In the genomic region with DNA sequence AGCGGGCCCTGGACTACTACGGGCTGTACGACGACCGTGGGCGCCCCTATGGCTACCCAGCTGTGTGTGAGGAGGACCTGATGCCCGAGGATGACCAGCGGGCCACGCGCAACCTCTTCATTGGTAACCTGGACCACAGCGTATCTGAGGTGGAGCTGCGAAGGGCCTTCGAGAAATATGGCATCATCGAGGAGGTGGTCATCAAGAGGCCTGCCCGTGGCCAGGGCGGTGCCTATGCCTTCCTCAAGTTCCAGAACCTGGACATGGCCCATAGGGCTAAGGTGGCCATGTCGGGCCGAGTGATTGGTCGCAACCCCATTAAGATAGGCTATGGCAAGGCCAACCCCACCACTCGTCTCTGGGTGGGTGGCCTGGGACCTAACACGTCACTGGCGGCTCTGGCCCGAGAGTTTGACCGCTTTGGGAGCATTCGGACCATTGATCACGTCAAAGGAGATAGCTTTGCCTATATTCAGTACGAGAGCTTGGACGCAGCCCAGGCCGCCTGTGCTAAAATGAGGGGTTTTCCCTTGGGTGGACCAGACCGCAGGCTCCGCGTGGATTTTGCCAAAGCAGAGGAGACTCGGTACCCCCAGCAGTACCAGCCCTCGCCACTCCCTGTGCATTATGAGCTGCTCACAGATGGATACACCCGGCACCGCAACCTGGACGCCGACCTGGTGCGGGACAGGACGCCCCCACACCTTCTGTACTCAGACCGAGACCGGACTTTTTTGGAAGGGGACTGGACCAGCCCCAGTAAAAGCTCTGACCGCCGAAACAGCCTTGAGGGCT, we compare ENCODE assay signal across 8 cellular contexts. TPM values are rescaled to one million over a fixed set of nuclear protein-coding genes. Genes with fewer than 3 reads are reported as not detected.
DNase-seq lines count a peak whose midpoint lies in the region; TF ChIP-seq lines count a peak whose summit lies in the region.

No MANE protein-coding gene starts in this region.

- BruUV-seq in PC-9 (replicated peaks; lab: Mats Ljungman, UMichigan) = TSS peak; percentile 24

- peak overlapping the region; percentile 48 to 67 for H3K4me3 Mint-ChIP-seq in CD14-positive monocyte
- H3K4me3 Mint-ChIP-seq in neural crest cell = peak overlapping the region; percentile 78

- intact Hi-C loops in CD14-positive monocyte (cut with micrococcal nuclease) (loop anchor here (5.0 to 10.0 kb wide), 2 partner anchors 105 to 1038 kb away; a partner anchor contains a TSS), PC-9 (cut with micrococcal nuclease; ENCODE audit: unreplicated experiment) (no loop called here)

- no peaks in the 10 kb centered on the region for H3K9me3 ChIP-seq in PC-9 (ENCODE audit: insufficient read depth, low read depth)

- peak overlapping the region in 6 of 7 donors; percentile 35 to 79 (median 52) for H3K27ac Mint-ChIP-seq in CD14-positive monocyte
- peak overlapping the region; percentile 62 for H3K27ac Mint-ChIP-seq in neural crest cell (ENCODE audit: unreplicated experiment)

- peaks cover 37% of the 10 kb centered on the region for H3K4me1 ChIP-seq in PC-9 (replicated peaks; ENCODE audit: insufficient read depth)

- DNase-seq in CD14-positive monocyte (ENCODE audit: low spot score) (no peak), PC-9 (peak in 1 of 2 experiments; percentile 25), epithelial cell of prostate (ENCODE audit: low read depth, low spot score) (no peak), neural crest cell (ENCODE audit: low read depth, low spot score) (no peak), RKO (ENCODE audit: low spot score) (no peak), KG1 (lab: John Stamatoyannopoulos, UW) (no peak), DMS153 (lab: John Stamatoyannopoulos, UW) (no peak), NCI-H510A (lab: John Stamatoyannopoulos, UW) (no peak)

- H3K36me3 ChIP-seq in PC-9 (ENCODE audit: low read depth) = peaks cover 42% of the 10 kb centered on the region

- POLR2A ChIA-PET in PC-9 (lab: Charles Lee; ENCODE audit: unreplicated experiment) = interaction anchor here (0.6 kb wide), 1 partner anchor 107 kb away, joined by 3 read pairs; a partner anchor contains a TSS

- H3K36me3 Mint-ChIP-seq in CD14-positive monocyte (peaks cover 58 to 72% of the 10 kb centered on the region in 2 donors), neural crest cell (ENCODE audit: low read depth) (peaks cover 41% of the 10 kb centered on the region)

- H3K27me3 ChIP-seq in PC-9 (ENCODE audit: insufficient read depth, low read depth) = no peaks in the 10 kb centered on the region

- peaks cover 51% of the 10 kb centered on the region for H3K4me1 Mint-ChIP-seq in CD14-positive monocyte
- H3K4me1 Mint-ChIP-seq in neural crest cell = peaks cover 60% of the 10 kb centered on the region

- H3K27ac ChIP-seq in PC-9 = no peak overlapping the region; the same call in 1 of the 2 replicates
- peak overlapping the region; percentile 87 for H3K27ac ChIP-seq in epithelial cell of prostate

- peak overlapping the region; percentile 68 for H3K4me3 ChIP-seq in PC-9

- CTCF ChIA-PET in PC-9 (lab: Charles Lee) = no interaction called here

- H2AFZ ChIP-seq in PC-9 = no peak overlapping the region

- H3K27me3 Mint-ChIP-seq in CD14-positive monocyte (ENCODE audit: low read depth in 3 of 3) (no peaks in the 10 kb centered on the region), neural crest cell (ENCODE audit: low read depth) (peaks cover 3% of the 10 kb centered on the region)

- TF ChIP-seq CTCF in CD14-positive monocyte (IDR thresholded peaks at IDR 0.05) (no peak), PC-9 (conservative IDR thresholded peaks at IDR 0.05) (no peak), neural crest cell (conservative IDR thresholded peaks at IDR 0.05) (no peak)

- peaks cover 23% of the 10 kb centered on the region for H4K20me1 ChIP-seq in PC-9 (ENCODE audit: insufficient read depth)

- peak overlapping the region; percentile 80 for H3K4me2 ChIP-seq in PC-9

- no peaks in the 10 kb centered on the region for H3K9me2 ChIP-seq in PC-9 (ENCODE audit: insufficient read depth)

- peaks cover 46% of the 10 kb centered on the region for H3K79me2 ChIP-seq in PC-9 (ENCODE audit: low read depth)

- H3F3A ChIP-seq in PC-9 (ENCODE audit: insufficient read depth, low read depth) = peaks cover 63% of the 10 kb centered on the region

- peaks cover 0 to 3% (median 0%) of the 10 kb centered on the region in 7 donors for H3K9me3 Mint-ChIP-seq in CD14-positive monocyte
- no peaks in the 10 kb centered on the region for H3K9me3 Mint-ChIP-seq in neural crest cell

RNA-seq across cellular contexts. Expression of a gene that starts 1.4 kb away (rescaled TPM):
- 1 to 10 TPM; 7.1 to 9.1 TPM for polyA plus RNA-seq in CD14-positive monocyte
- total RNA-seq in PC-9 (2021) (29.1 and 29.4 TPM in 2 replicates), neural crest cell (78.8 and 79.4 TPM in 2 replicates)

RNA-seq across cellular contexts. Expression of a gene that starts 7.4 kb away (rescaled TPM):
- 10 to 100 TPM; 23.6 to 30.2 TPM for polyA plus RNA-seq in CD14-positive monocyte
- 75.0 and 79.1 TPM in 2 replicates for total RNA-seq in PC-9 (2021)
- total RNA-seq in neural crest cell = 114 TPM in 2 replicates
